27 cellular contexts compared by ENCODE assay signal in genomic region chr1:213446496-213446895, GRCh38.
"Had no signal": no experiment of that assay in that cellular context is flagged by ENCODE, and none has a peak within 500 bp of the region (broad histone marks: within the 10 kb centered on the region; RNA-seq: fewer than 3 reads in every experiment).

No MANE protein-coding gene starts in this region.

- H3K36me3 ChIP-seq: colonic mucosa, gastrocnemius medialis, heart right ventricle, left lung, lower lobe of right lung had no signal

- H3K27ac ChIP-seq: colonic mucosa, epithelial cell of prostate, gastrocnemius medialis, heart right ventricle, left lung, lower lobe of right lung had no signal

- H3K4me1 ChIP-seq: colonic mucosa, gastrocnemius medialis, heart right ventricle, left lung, lower lobe of right lung had no signal

- H3K27me3 ChIP-seq: colonic mucosa, gastrocnemius medialis, left lung had no signal

- ATAC-seq: effector memory CD8-positive, alpha-beta T cell; esophagus mucosa; gastrocnemius medialis; heart right ventricle; left cardiac atrium; left lung; left ventricle myocardium superior; lower lobe of right lung; mucosa of descending colon; naive thymus-derived CD8-positive, alpha-beta T cell had no signal

- H3K4me3 ChIP-seq: colonic mucosa, gastrocnemius medialis, heart right ventricle, left lung, lower lobe of right lung, mucosa of descending colon had no signal

- DNase-seq: colonic mucosa; cortex of kidney; effector CD8-positive, alpha-beta T cell; effector memory CD8-positive, alpha-beta T cell; endodermal cell; erythroblast; foreskin melanocyte; gastrocnemius medialis; glutamatergic neuron; head of caudate nucleus; heart right ventricle; hippocampal formation; immature natural killer cell; islet precursor cell; kidney; kidney glomerular epithelial cell; left cardiac atrium; left lung; left ventricle myocardium superior; lower lobe of right lung; mesenchymal stem cell; mucosa of descending colon; naive B cell; naive thymus-derived CD8-positive, alpha-beta T cell had no signal

- FAIRE-seq: endometrium, kidney had no signal
